Comparison of ENCODE assay signal across 8 cellular contexts in the genomic region with DNA sequence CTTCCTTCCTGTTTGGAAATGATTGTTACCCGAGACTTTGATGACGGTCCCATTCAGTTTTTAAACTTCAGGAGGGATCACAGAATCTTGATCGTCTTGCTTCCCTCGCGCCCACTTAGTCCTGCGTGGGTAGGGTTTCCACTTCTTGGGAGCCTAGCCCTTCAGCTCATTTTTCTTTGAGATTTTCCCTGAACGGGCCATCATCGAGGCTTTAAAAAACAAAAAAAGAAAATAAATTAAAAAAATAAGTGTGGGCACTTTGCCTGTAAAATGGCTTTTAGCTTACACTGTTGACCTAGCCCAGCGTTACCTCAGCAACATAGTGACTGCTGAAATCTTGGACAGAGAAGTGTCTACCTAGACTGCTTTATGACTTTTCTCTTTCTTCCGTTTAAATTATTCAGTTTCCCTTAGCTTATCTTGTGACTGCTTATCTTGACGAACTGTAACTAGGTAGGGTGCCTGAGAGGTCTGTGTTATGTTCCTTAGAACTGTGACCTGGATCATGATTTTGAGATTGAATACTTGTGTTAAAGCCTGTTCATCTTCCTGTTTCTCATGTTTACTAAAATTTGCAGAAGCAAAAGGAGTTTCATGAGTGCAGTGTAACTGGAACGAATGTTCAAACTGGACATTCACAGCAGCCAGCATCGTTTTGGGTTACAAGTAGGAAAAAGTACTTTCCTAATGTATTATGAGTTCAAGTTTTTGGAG. TPM values are rescaled to one million over a fixed set of nuclear protein-coding genes. Genes with fewer than 3 reads are reported as not detected.
DNase-seq lines count a peak whose midpoint lies in the region; ATAC-seq, FAIRE-seq and TF ChIP-seq lines count a peak whose summit lies in the region.

No MANE protein-coding gene starts in this region.

- H3K79me2 ChIP-seq in parathyroid adenoma: peaks cover 24% of the 10 kb centered on the region

- peak overlapping the region; percentile 92 for H3K4me3 Mint-ChIP-seq in activated CD4-positive, alpha-beta memory T cell treated with anti-CD3 and anti-CD28 coated beads, Interleukin-2, amount 10 ng/mL, durations not matched to agents 7 days and 5 days

- H3K4me2 ChIP-seq in parathyroid adenoma (ENCODE audit: low read length): peak overlapping the region; percentile 91

- H3K27ac ChIP-seq in gastroesophageal sphincter (peak overlapping the region; percentile 66 to 92 (median 90)), parathyroid adenoma (peak overlapping the region; percentile 95)

- H3K9ac ChIP-seq in parathyroid adenoma: peak overlapping the region; percentile 68

- H3K9me3 ChIP-seq in gastroesophageal sphincter: no peaks in the 10 kb centered on the region
- no peaks in the 10 kb centered on the region for H3K9me3 ChIP-seq in parathyroid adenoma (ENCODE audit: control insufficient read depth, low read length)

- WGBS in gastroesophageal sphincter (ENCODE audit: low coverage in 1 of 2), 2 donors: 1 to 3% methylated on average over 7 to 13 of the region's 13 CpGs

- H3K36me3 ChIP-seq in gastroesophageal sphincter (no peaks in the 10 kb centered on the region), parathyroid adenoma (ENCODE audit: control insufficient read depth, insufficient read depth, low read length) (no peaks in the 10 kb centered on the region)

- TF ChIP-seq CTCF in gastroesophageal sphincter (IDR thresholded peaks at IDR 0.05) (no peak), parathyroid adenoma (IDR thresholded peaks at IDR 0.05) (no peak), GM10248 (IDR thresholded peaks at IDR 0.05; ENCODE audit: control extremely low read depth, extremely low read depth, low read depth, missing control alignments) (no peak)

- no peaks in the 10 kb centered on the region for H3K9me3 Mint-ChIP-seq in activated CD4-positive, alpha-beta memory T cell treated with anti-CD3 and anti-CD28 coated beads, Interleukin-2, amount 10 ng/mL, durations not matched to agents 7 days and 5 days

- peak; percentile 55 for FAIRE-seq in HTR-8/SVneo (lab: Jason Lieb, UNC)

- H3K27me3 ChIP-seq in gastroesophageal sphincter: no peaks in the 10 kb centered on the region
- no peaks in the 10 kb centered on the region for H3K27me3 ChIP-seq in parathyroid adenoma (ENCODE audit: control insufficient read depth, insufficient read depth, low read length)

- H2AFZ ChIP-seq in parathyroid adenoma: peak overlapping the region; percentile 93

- H3K4me1 Mint-ChIP-seq in activated CD4-positive, alpha-beta memory T cell treated with anti-CD3 and anti-CD28 coated beads, Interleukin-2, amount 10 ng/mL, durations not matched to agents 7 days and 5 days: peaks cover 32% of the 10 kb centered on the region

- POLR2A ChIA-PET in activated CD4-positive, alpha-beta memory T cell treated with anti-CD3 and anti-CD28 coated beads, Interleukin-2, amount 10 ng/mL, durations not matched to agents 7 days and 5 days (lab: Charles Lee): interaction anchor here (0.8 to 4.6 kb wide), 15 partner anchors 9 to 576 kb away, joined by 3 to 47 read pairs (median 3); a partner anchor contains a TSS
- POLR2A ChIA-PET in GM10248 (lab: Yijun Ruan, JAX): no interaction called here

- TF ChIP-seq POLR2A in gastroesophageal sphincter (IDR thresholded peaks at IDR 0.05): no peak

- no peak for TF ChIP-seq EP300 in gastroesophageal sphincter (IDR thresholded peaks at IDR 0.05)

- peaks cover 0 to 23% (median 4%) of the 10 kb centered on the region in 3 donors for H3K4me1 ChIP-seq in gastroesophageal sphincter
- H3K4me1 ChIP-seq in parathyroid adenoma: peaks cover 5% of the 10 kb centered on the region

- peak; percentile 34 for ATAC-seq in gastroesophageal sphincter

- H3K4me3 ChIP-seq in gastroesophageal sphincter (peak overlapping the region; percentile 86 to 87), parathyroid adenoma (ENCODE audit: low read depth, low read length) (peak overlapping the region; percentile 96)

- no peaks in the 10 kb centered on the region for H3K27me3 Mint-ChIP-seq in activated CD4-positive, alpha-beta memory T cell treated with anti-CD3 and anti-CD28 coated beads, Interleukin-2, amount 10 ng/mL, durations not matched to agents 7 days and 5 days

- peak; percentile 0 for DNase-seq in NCI-H146 treated with DMSO at 0.1 percent for 48 hours (lab: John Stamatoyannopoulos, UW; ENCODE audit: unreplicated experiment)
- DNase-seq in NCI-H146 (lab: John Stamatoyannopoulos, UW): no peak
- DNase-seq in HTR-8/SVneo (ENCODE audit: insufficient read length, low spot score): peak; percentile 39
- no peak for DNase-seq in activated CD4-positive, alpha-beta memory T cell treated with anti-CD3 and anti-CD28 coated beads, Interleukin-2, amount 10 ng/mL, durations not matched to agents 7 days and 5 days
- no peak for DNase-seq in NCI-H1694 (lab: John Stamatoyannopoulos, UW)
- DNase-seq in GM10248 (ENCODE audit: extremely low spot score): no peak

- CTCF ChIA-PET in activated CD4-positive, alpha-beta memory T cell treated with anti-CD3 and anti-CD28 coated beads, Interleukin-2, amount 10 ng/mL, durations not matched to agents 7 days and 5 days (lab: Charles Lee): interaction anchor here (1.2 to 2.2 kb wide), 2 partner anchors 8 to 367 kb away, joined by 5 to 26 read pairs; a partner anchor contains a TSS
- CTCF ChIA-PET in GM10248 (lab: Yijun Ruan, JAX): interaction anchor here (0.8 to 2.7 kb wide), 3 partner anchors 9 to 53 kb away, joined by 3 to 14 read pairs (median 4); a partner anchor contains a TSS

- H3K36me3 Mint-ChIP-seq in activated CD4-positive, alpha-beta memory T cell treated with anti-CD3 and anti-CD28 coated beads, Interleukin-2, amount 10 ng/mL, durations not matched to agents 7 days and 5 days (ENCODE audit: low read depth): peaks cover 14% of the 10 kb centered on the region

- peak overlapping the region; percentile 88 for H3K27ac Mint-ChIP-seq in activated CD4-positive, alpha-beta memory T cell treated with anti-CD3 and anti-CD28 coated beads, Interleukin-2, amount 10 ng/mL, durations not matched to agents 7 days and 5 days

RNA-seq across cellular contexts. Expression of a gene that starts 0.9 kb away (rescaled TPM):
- 10 to 100 TPM; 59.4 to 61.6 TPM for total RNA-seq in activated CD4-positive, alpha-beta memory T cell treated with anti-CD3 and anti-CD28 coated beads, Interleukin-2, amount 10 ng/mL, durations not matched to agents 7 days and 5 days
- 10 to 100 TPM; 23.4 to 31.9 (median 28.8) TPM for total RNA-seq in gastroesophageal sphincter

RNA-seq across cellular contexts. Expression of a gene that starts 8.3 kb away (rescaled TPM):
- 10 to 100 TPM; 60.6 to 62.5 TPM for total RNA-seq in activated CD4-positive, alpha-beta memory T cell treated with anti-CD3 and anti-CD28 coated beads, Interleukin-2, amount 10 ng/mL, durations not matched to agents 7 days and 5 days
- 10 to 100 TPM; 23.4 to 31.4 (median 27.1) TPM for total RNA-seq in gastroesophageal sphincter

RNA-seq across cellular contexts. Expression of a gene that starts 36.6 kb away (rescaled TPM):
- 10 to 100 TPM; 31.2 to 35.6 TPM for total RNA-seq in activated CD4-positive, alpha-beta memory T cell treated with anti-CD3 and anti-CD28 coated beads, Interleukin-2, amount 10 ng/mL, durations not matched to agents 7 days and 5 days
- 100 to 1,000 TPM in 1 of 4 donors, 10 to 100 TPM in 3; 51.3 to 120 (median 79.9) TPM for total RNA-seq in gastroesophageal sphincter

Comparison
In these comparisons a context has a peak if more than half of its experiments do, and no peak if none do; other contexts are left out.
1. DNase-seq: peak in NCI-H146 treated with DMSO at 0.1 percent for 48 hours (single experiment) and HTR-8/SVneo (single experiment); none in NCI-H146 (single experiment), activated CD4-positive, alpha-beta memory T cell treated with anti-CD3 and anti-CD28 coated beads, Interleukin-2, amount 10 ng/mL, durations not matched to agents 7 days and 5 days (single experiment), NCI-H1694 (single experiment) and GM10248 (single experiment).